ENCODE assay signal across 25 cellular contexts in genomic region chr2:226299771-226300170, GRCh38.
"Had no signal": no experiment of that assay in that cellular context is flagged by ENCODE, and none has a peak within 500 bp of the region (broad histone marks: within the 10 kb centered on the region; RNA-seq: fewer than 3 reads in every experiment).

No MANE protein-coding gene starts in this region.

- H3K27me3 ChIP-seq: colonic mucosa, esophagus squamous epithelium, gastrocnemius medialis, heart right ventricle, left lung had no signal

- DNase-seq: colonic mucosa; cortex of kidney; effector CD8-positive, alpha-beta T cell; effector memory CD8-positive, alpha-beta T cell; endodermal cell; erythroblast; esophagus squamous epithelium; foreskin fibroblast; foreskin melanocyte; gastrocnemius medialis; glutamatergic neuron; head of caudate nucleus; heart right ventricle; hippocampal formation; left cardiac atrium; left lung; left ventricle myocardium superior; lower lobe of right lung; mesenchymal stem cell; mucosa of descending colon had no signal

- H3K36me3 ChIP-seq: colonic mucosa, esophagus squamous epithelium, gastrocnemius medialis, heart right ventricle, left lung, lower lobe of right lung had no signal

- ATAC-seq: effector memory CD8-positive, alpha-beta T cell; esophagus mucosa; gastrocnemius medialis; heart right ventricle; left cardiac atrium; left lung; left ventricle myocardium superior; lower lobe of right lung; mucosa of descending colon had no signal

- H3K27ac ChIP-seq: colonic mucosa, epithelial cell of prostate, esophagus squamous epithelium, gastrocnemius medialis, heart right ventricle, left lung, lower lobe of right lung had no signal

- H3K9me3 ChIP-seq: colonic mucosa, esophagus squamous epithelium, gastrocnemius medialis, heart right ventricle, left lung, lower lobe of right lung, mucosa of descending colon had no signal

- H3K4me1 ChIP-seq: colonic mucosa, esophagus squamous epithelium, gastrocnemius medialis, heart right ventricle, left lung, lower lobe of right lung had no signal

- H3K4me3 ChIP-seq: colonic mucosa, esophagus squamous epithelium, gastrocnemius medialis, heart right ventricle, left lung, lower lobe of right lung, mucosa of descending colon had no signal

- FAIRE-seq: endometrium, islet of Langerhans, keratinocyte had no signal
